In the genomic region with DNA sequence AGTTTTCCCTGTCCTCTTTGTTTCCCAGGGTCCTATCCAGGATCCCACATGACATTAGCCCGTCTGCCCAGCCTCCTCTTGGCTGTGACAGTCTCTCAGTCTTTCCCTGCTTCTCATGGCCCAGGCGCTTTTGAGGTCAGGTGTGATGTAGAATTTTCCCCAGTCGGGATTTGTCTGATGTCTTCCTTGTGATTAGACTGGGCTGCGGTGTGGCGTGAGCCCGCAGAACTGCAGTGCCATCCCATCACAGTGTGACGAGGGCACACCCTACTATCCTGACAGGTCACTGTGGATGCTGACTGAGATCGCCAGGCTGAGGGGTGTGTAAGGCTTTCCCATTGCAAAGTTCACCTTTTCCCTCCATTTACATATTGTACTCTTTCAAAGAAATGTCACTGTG, we compare ENCODE assay signal across 29 cellular contexts.
"Had no signal": no experiment of that assay in that cellular context is flagged by ENCODE, and none has a peak within 500 bp of the region (broad histone marks: within the 10 kb centered on the region; RNA-seq: fewer than 3 reads in every experiment).

No MANE protein-coding gene starts in this region.

- H3K4me3 ChIP-seq: dorsolateral prefrontal cortex, gastrocnemius medialis, lung, pancreas, right lobe of liver, smooth muscle cell, suprapubic skin, transverse colon, upper lobe of right lung, vagina had no signal

- H3K27ac Mint-ChIP-seq: endodermal cell; naive thymus-derived CD4-positive, alpha-beta T cell; nephron had no signal

- H3K9me3 Mint-ChIP-seq: endodermal cell; nephron; stimulated activated naive CD8-positive, alpha-beta T cell treated with anti-CD3 and anti-CD28 coated beads, Interleukin-15, amount 100 ng/mL, for 72 hours had no signal

- H3K27me3 ChIP-seq: right lobe of liver, upper lobe of right lung, vagina had no signal

- H3K36me3 ChIP-seq: gastrocnemius medialis, pancreas, right lobe of liver, suprapubic skin, transverse colon, upper lobe of right lung, vagina had no signal

- H3K4me2 ChIP-seq: smooth muscle cell had no signal

- ATAC-seq: esophagus mucosa; gastrocnemius medialis; left lobe of liver; naive thymus-derived CD4-positive, alpha-beta T cell; pancreas; stimulated activated naive CD8-positive, alpha-beta T cell treated with anti-CD3 and anti-CD28 coated beads, Interleukin-15, amount 100 ng/mL, for 72 hours; upper lobe of right lung had no signal

- H3K36me3 Mint-ChIP-seq: naive thymus-derived CD4-positive, alpha-beta T cell had no signal

- H3K4me1 ChIP-seq: gastrocnemius medialis, pancreas, right lobe of liver, suprapubic skin, transverse colon, upper lobe of right lung, vagina had no signal

- H3K9me3 ChIP-seq: gastrocnemius medialis, pancreas, right lobe of liver, suprapubic skin, transverse colon, upper lobe of right lung, vagina had no signal

- H3K4me3 Mint-ChIP-seq: endodermal cell; naive thymus-derived CD4-positive, alpha-beta T cell; nephron; stimulated activated naive CD8-positive, alpha-beta T cell treated with anti-CD3 and anti-CD28 coated beads, Interleukin-15, amount 100 ng/mL, for 72 hours had no signal

- H3K4me1 Mint-ChIP-seq: naive thymus-derived CD4-positive, alpha-beta T cell had no signal

- H3K27ac ChIP-seq: dorsolateral prefrontal cortex, epithelial cell of prostate, gastrocnemius medialis, pancreas, right lobe of liver, suprapubic skin, transverse colon, upper lobe of right lung, vagina had no signal

- DNase-seq: dorsolateral prefrontal cortex; effector CD4-positive, alpha-beta T cell; foreskin fibroblast; gastrocnemius medialis; head of caudate nucleus; kidney; mesenchymal stem cell; midbrain; naive thymus-derived CD4-positive, alpha-beta T cell; occipital lobe; pancreas; right lobe of liver; stimulated activated CD4-positive, alpha-beta T cell treated with anti-CD3 and anti-CD28 coated beads, Interleukin-12 subunit alpha, Interleukin-12 subunit beta, amount 100 ng/mL, for 4 hours; stimulated activated CD4-positive, alpha-beta T cell treated with anti-CD3 and anti-CD28 coated beads, Interleukin-1b, Interleukin-23, amount 100 ng/mL, for 48 hours; stimulated activated CD4-positive, alpha-beta T cell treated with anti-CD3 and anti-CD28 coated beads, Interleukin-4, amount 100 ng/mL, for 1 hour; stimulated activated CD8-positive, alpha-beta memory T cell treated with anti-CD3 and anti-CD28 coated beads, Interleukin-4, amount 100 ng/mL, for 48 hours; stimulated activated naive CD4-positive, alpha-beta T cell; stimulated activated naive CD8-positive, alpha-beta T cell treated with anti-CD3 and anti-CD28 coated beads, Interleukin-15, amount 100 ng/mL, for 72 hours; transverse colon; upper lobe of right lung had no signal
